Comparison of ENCODE assay signal across 9 cellular contexts in genomic region chr10:50554995-50555568, GRCh38.
DNase-seq lines count a peak whose midpoint lies in the region; ATAC-seq, FAIRE-seq and TF ChIP-seq lines count a peak whose summit lies in the region.
"Had no signal": no experiment of that assay in that cellular context is flagged by ENCODE, and none has a peak within 500 bp of the region (broad histone marks: within the 10 kb centered on the region; RNA-seq: fewer than 3 reads in every experiment).

No MANE protein-coding gene starts in this region.

- no peaks in the 10 kb centered on the region for H3K27me3 ChIP-seq in CD8-positive, alpha-beta memory T cell (ENCODE audit: insufficient read depth, low read length, poor library complexity, severe bottlenecking)

- no peak for FAIRE-seq in GM19239 (lab: Jason Lieb, UNC)
- FAIRE-seq: GM18507 had no signal

- H3K4me3 Mint-ChIP-seq in CD8-positive, alpha-beta memory T cell: no peak overlapping the region
- no peak overlapping the region for H3K4me3 Mint-ChIP-seq in mesothelial cell of epicardium

- H3K27ac Mint-ChIP-seq in CD8-positive, alpha-beta memory T cell: no peak overlapping the region
- peak overlapping the region; percentile 45 for H3K27ac Mint-ChIP-seq in mesothelial cell of epicardium

- H3K4me3 ChIP-seq in CD8-positive, alpha-beta memory T cell (ENCODE audit: low read length): no peak overlapping the region

- POLR2A ChIA-PET in CD8-positive, alpha-beta memory T cell (lab: Charles Lee): no interaction called here

- ATAC-seq in HG02885 (IDR thresholded peaks at IDR 0.05; ENCODE audit: poor library complexity, unreplicated experiment): peak; percentile 58
- no peak for ATAC-seq in GM18858 (IDR thresholded peaks at IDR 0.05; ENCODE audit: unreplicated experiment)
- ATAC-seq in HG03196 (IDR thresholded peaks at IDR 0.05; ENCODE audit: unreplicated experiment): no peak

- peak overlapping the region; percentile 47 for H3K27ac ChIP-seq in CD8-positive, alpha-beta memory T cell (ENCODE audit: low read depth, low read length)
- peak overlapping the region; percentile 30 for H3K27ac ChIP-seq in cingulate gyrus (ENCODE audit: low read depth, low read length)

- peaks cover 3% of the 10 kb centered on the region for H3K4me1 ChIP-seq in CD8-positive, alpha-beta memory T cell (ENCODE audit: insufficient read depth, low read length)

- DNase-seq in CD8-positive, alpha-beta memory T cell: no peak
- DNase-seq in mesothelial cell of epicardium (ENCODE audit: low spot score in 2 of 2, unreplicated experiment in 2 of 2) (no peak), SW480 (ENCODE audit: low spot score) (no peak), GM19239 (ENCODE audit: insufficient read length, low spot score) (no peak)

- CTCF ChIA-PET in CD8-positive, alpha-beta memory T cell (lab: Charles Lee): interaction anchor here (1.0 to 1.5 kb wide), 4 partner anchors 10 to 105 kb away, joined by 3 to 6 read pairs (median 4); no protein-coding TSS in a partner anchor

- no peaks in the 10 kb centered on the region for H3K27me3 Mint-ChIP-seq in CD8-positive, alpha-beta memory T cell
- no peaks in the 10 kb centered on the region for H3K27me3 Mint-ChIP-seq in mesothelial cell of epicardium (ENCODE audit: low read depth)

- H3K36me3 Mint-ChIP-seq in CD8-positive, alpha-beta memory T cell: peaks cover 0 to 7% (median 1%) of the 10 kb centered on the region in 3 donors
- H3K36me3 Mint-ChIP-seq in mesothelial cell of epicardium: no peaks in the 10 kb centered on the region

- no peaks in the 10 kb centered on the region for H3K36me3 ChIP-seq in CD8-positive, alpha-beta memory T cell (ENCODE audit: insufficient read depth, low read length)

- no peaks in the 10 kb centered on the region for H3K9me3 ChIP-seq in CD8-positive, alpha-beta memory T cell (ENCODE audit: low read length)

- no peak for TF ChIP-seq CTCF in mesothelial cell of epicardium (IDR thresholded peaks at IDR 0.05; ENCODE audit: unreplicated experiment)

- H3K4me1 Mint-ChIP-seq in CD8-positive, alpha-beta memory T cell: peaks cover 29 to 48% (median 47%) of the 10 kb centered on the region in 3 donors
- peaks cover 28% of the 10 kb centered on the region for H3K4me1 Mint-ChIP-seq in mesothelial cell of epicardium

- no peaks in the 10 kb centered on the region for H3K9me3 Mint-ChIP-seq in CD8-positive, alpha-beta memory T cell
- no peaks in the 10 kb centered on the region for H3K9me3 Mint-ChIP-seq in mesothelial cell of epicardium
